Comparison of ENCODE assay signal across 1 cellular context in the genomic region with DNA sequence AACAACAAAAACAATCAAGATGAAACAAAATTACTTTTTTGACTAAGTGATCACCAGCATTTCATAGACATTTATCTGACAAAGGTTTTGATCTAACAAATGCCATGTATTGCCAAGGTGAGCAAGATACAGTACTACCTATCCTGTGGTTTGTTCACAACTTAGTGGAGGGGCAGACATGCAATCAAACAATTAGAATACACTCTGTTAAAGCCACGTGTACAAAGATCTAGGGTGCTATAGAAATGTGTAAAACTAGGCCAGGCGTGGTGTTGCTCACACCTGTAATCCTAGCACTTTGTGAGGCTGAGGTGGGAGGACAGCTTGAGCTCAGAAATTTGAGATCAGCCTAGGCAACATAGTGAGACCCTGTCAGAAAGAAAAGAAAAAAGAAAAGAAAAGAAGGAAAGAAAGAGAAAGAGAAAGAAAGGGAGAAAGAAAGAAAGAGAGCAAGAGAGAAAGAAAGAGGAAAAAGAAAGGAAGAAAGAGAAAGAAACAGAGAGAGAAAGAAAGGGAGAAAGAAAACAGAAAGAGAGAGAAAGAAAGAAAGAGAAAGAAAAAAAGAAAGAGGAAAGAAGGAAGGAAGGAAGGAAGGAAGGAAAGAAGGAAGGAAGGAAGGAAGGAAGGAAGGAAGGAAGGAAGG.
TF ChIP-seq lines count a peak whose summit lies in the region.

No MANE protein-coding gene starts in this region.

TF ChIP-seq in GM23338, 12 proteins besides CTCF, POLR2A, EP300 and RAD21 (continued from another document):
- TF ChIP-seq, protein P1, sequence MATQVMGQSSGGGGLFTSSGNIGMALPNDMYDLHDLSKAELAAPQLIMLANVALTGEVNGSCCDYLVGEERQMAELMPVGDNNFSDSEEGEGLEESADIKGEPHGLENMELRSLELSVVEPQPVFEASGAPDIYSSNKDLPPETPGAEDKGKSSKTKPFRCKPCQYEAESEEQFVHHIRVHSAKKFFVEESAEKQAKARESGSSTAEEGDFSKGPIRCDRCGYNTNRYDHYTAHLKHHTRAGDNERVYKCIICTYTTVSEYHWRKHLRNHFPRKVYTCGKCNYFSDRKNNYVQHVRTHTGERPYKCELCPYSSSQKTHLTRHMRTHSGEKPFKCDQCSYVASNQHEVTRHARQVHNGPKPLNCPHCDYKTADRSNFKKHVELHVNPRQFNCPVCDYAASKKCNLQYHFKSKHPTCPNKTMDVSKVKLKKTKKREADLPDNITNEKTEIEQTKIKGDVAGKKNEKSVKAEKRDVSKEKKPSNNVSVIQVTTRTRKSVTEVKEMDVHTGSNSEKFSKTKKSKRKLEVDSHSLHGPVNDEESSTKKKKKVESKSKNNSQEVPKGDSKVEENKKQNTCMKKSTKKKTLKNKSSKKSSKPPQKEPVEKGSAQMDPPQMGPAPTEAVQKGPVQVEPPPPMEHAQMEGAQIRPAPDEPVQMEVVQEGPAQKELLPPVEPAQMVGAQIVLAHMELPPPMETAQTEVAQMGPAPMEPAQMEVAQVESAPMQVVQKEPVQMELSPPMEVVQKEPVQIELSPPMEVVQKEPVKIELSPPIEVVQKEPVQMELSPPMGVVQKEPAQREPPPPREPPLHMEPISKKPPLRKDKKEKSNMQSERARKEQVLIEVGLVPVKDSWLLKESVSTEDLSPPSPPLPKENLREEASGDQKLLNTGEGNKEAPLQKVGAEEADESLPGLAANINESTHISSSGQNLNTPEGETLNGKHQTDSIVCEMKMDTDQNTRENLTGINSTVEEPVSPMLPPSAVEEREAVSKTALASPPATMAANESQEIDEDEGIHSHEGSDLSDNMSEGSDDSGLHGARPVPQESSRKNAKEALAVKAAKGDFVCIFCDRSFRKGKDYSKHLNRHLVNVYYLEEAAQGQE (IDR thresholded peaks at IDR 0.05; ENCODE audit: unreplicated experiment), result no peak
- TF ChIP-seq EZH2 (IDR thresholded peaks at IDR 0.05; ENCODE audit: low read depth, unreplicated experiment), result no peak
TF ChIP-seq in GM23338: peak in this region for 0.
